In the genomic region with DNA sequence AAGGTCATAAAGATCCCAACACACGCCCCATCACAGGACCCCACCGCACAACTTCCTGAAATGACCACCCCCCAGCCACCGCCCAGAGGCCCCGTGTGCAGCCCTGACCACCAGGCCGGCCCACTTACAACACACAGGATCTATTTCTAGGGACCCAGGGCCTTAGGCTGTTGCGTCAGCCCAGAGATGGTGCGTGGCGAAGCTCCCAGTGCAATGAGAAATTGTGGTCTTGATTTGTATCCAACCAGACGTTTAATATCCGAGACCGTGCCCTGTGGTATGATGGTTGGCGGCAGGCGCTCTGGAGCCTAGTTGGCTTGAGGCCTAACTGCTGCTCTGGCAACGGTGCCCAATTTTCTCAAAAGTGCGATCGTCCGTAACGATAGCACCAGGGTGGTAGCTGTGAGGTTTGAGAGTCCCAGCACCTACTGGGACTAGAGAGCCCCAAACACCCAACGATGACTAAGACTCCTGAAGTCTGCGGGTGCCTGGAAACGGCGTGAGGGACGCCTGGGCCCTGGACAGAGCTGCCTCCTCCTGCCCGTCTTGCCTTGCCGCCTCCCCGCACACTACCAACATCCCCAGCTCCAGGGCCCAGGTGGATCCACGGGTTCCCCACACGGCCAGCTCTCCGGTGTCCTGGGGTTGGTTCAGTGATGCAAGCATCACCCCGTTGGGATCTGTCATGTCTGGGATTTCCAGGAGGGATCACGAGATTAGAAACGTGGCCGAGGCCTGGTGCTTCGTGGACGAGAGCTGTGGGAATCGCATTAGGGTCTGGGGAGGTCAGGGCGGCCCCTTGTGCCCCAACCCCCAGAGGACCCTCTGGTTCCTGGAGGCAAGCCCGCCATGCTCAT, we compare ENCODE assay signal across 18 cellular contexts. TPM values are rescaled to one million over a fixed set of nuclear protein-coding genes. Genes with fewer than 3 reads are reported as not detected.
DNase-seq lines count a peak whose midpoint lies in the region; ATAC-seq, FAIRE-seq and TF ChIP-seq lines count a peak whose summit lies in the region.
"Had no signal": no experiment of that assay in that cellular context is flagged by ENCODE, and none has a peak within 500 bp of the region (broad histone marks: within the 10 kb centered on the region; RNA-seq: fewer than 3 reads in every experiment).

No MANE protein-coding gene starts in this region.

- H3K23ac ChIP-seq in H1 (ENCODE audit: insufficient read length) = no peak overlapping the region

- no peak overlapping the region for H3K56ac ChIP-seq in H1 (replicated peaks; ENCODE audit: insufficient read length, low read depth, low read length)

- no peaks in the 10 kb centered on the region for H3K9me3 Mint-ChIP-seq in activated T-helper 1 cell treated with anti-CD3 and anti-CD28 coated beads, Interleukin-12 subunit alpha, Interleukin-12 subunit beta, Interleukin-2, Interleukin-4 antibody, amounts not matched to agents 30 ng/mL and 10 ng/mL and 1 ng/mL, durations not matched to agents 14 hours and 24 hours and 36 hours
- H3K9me3 Mint-ChIP-seq: activated CD8-positive, alpha-beta T cell treated with anti-CD3 and anti-CD28 coated beads for 36 hours; activated naive CD4-positive, alpha-beta T cell treated with anti-CD3 and anti-CD28 coated beads for 36 hours; central memory CD8-positive, alpha-beta T cell had no signal

- H3K36me3 Mint-ChIP-seq in activated T-helper 1 cell treated with anti-CD3 and anti-CD28 coated beads, Interleukin-12 subunit alpha, Interleukin-12 subunit beta, Interleukin-2, Interleukin-4 antibody, amounts not matched to agents 30 ng/mL and 10 ng/mL and 1 ng/mL, durations not matched to agents 14 hours and 24 hours and 36 hours (ENCODE audit: low read depth) = no peaks in the 10 kb centered on the region

- H4K91ac ChIP-seq in H1 (replicated peaks; ENCODE audit: insufficient read length, low read length) = no peak overlapping the region

- TF ChIP-seq CTCF in NB4 (IDR thresholded peaks at IDR 0.05; ENCODE audit: low read depth, low read length) (no peak), H1 (IDR thresholded peaks at IDR 0.05; ENCODE audit: control extremely low read depth in 1 of 3, insufficient read depth in 1 of 3, low read depth in 1 of 3, low read length in 3 of 3) (no peak)

- no peaks in the 10 kb centered on the region; the same call in 1 of the 2 replicates for H3K79me1 ChIP-seq in H1 (ENCODE audit: low read depth, low read length)

- H3K4me1 Mint-ChIP-seq in activated T-helper 1 cell treated with anti-CD3 and anti-CD28 coated beads, Interleukin-12 subunit alpha, Interleukin-12 subunit beta, Interleukin-2, Interleukin-4 antibody, amounts not matched to agents 30 ng/mL and 10 ng/mL and 1 ng/mL, durations not matched to agents 14 hours and 24 hours and 36 hours (ENCODE audit: low read depth) = peaks cover 8% of the 10 kb centered on the region

- no peak overlapping the region for H3K9ac ChIP-seq in H1 (replicated peaks in 1 of 4; ENCODE audit: extremely low read depth in 1 of 4, low read depth in 3 of 4, low read length in 3 of 4)

- no peaks in the 10 kb centered on the region for H4K20me1 ChIP-seq in H1 (replicated peaks in 1 of 2; ENCODE audit: control insufficient read depth in 1 of 2, insufficient read depth in 2 of 2, low read length in 2 of 2)

- FAIRE-seq in H1 (lab: Jason Lieb, UNC) = no peak

- H3K27me3 ChIP-seq in right cardiac atrium (ENCODE audit: control insufficient read depth, insufficient read depth) (no peaks in the 10 kb centered on the region), H1 (replicated peaks in 1 of 4; ENCODE audit: control insufficient read depth in 3 of 4, extremely low read depth in 1 of 4, insufficient read depth in 3 of 4, low read length in 3 of 4) (no peaks in the 10 kb centered on the region; a peak in 1 of 7 replicates)

- DNase-seq in right cardiac atrium (peak; percentile 9 to 48 (median 43)), left ventricle myocardium superior (no peak), NB4 (ENCODE audit: low read depth) (peak; percentile 59), H1 (ENCODE audit: low read depth in 1 of 2, low spot score in 2 of 2) (no peak), UCSD-AML1 (lab: John Stamatoyannopoulos, UW; ENCODE audit: unreplicated experiment) (no peak)
- no peak for DNase-seq in activated T-helper 1 cell treated with anti-CD3 and anti-CD28 coated beads, Interleukin-12 subunit alpha, Interleukin-12 subunit beta, Interleukin-2, Interleukin-4 antibody, amounts not matched to agents 30 ng/mL and 10 ng/mL and 1 ng/mL, durations not matched to agents 14 hours and 24 hours and 36 hours (ENCODE audit: low spot score)
- DNase-seq in activated CD4-positive, alpha-beta T cell treated with anti-CD3 and anti-CD28 coated beads, Interleukin-2, amount 50 U/mL, for 48 hours = no peak

- no peak overlapping the region for H3K4ac ChIP-seq in H1 (replicated peaks; ENCODE audit: insufficient read length, low read depth, low read length)

- no peak overlapping the region for H2BK5ac ChIP-seq in H1 (ENCODE audit: low read depth, low read length)

- H3K4me3 ChIP-seq in right cardiac atrium (ENCODE audit: low read length) (no peak overlapping the region), NB4 (ENCODE audit: low read depth, low read length) (no peak overlapping the region), H1 (ENCODE audit: extremely low read depth in 1 of 4, insufficient read depth in 2 of 4, low read depth in 3 of 4, low read length in 4 of 4) (no peak overlapping the region)

- no peak overlapping the region for H4K5ac ChIP-seq in H1 (ENCODE audit: insufficient read length, low read depth, low read length)

- no peak for TF ChIP-seq EP300 in H1 (IDR thresholded peaks at IDR 0.05; ENCODE audit: borderline replicate concordance in 1 of 2, low read depth in 2 of 2, low read length in 2 of 2)

- no peak overlapping the region for H3K14ac ChIP-seq in H1 (ENCODE audit: insufficient read length)

- H3K79me2 ChIP-seq in H1 (ENCODE audit: control insufficient read depth in 1 of 2, insufficient read depth in 2 of 2, low read length in 2 of 2) = no peaks in the 10 kb centered on the region

- no peaks in the 10 kb centered on the region for H3K4me1 ChIP-seq in right cardiac atrium (ENCODE audit: control insufficient read depth, insufficient read depth, low read length)
- peaks cover 0 to 5% (median 2%) of the 10 kb centered on the region in 4 experiments; a peak in 2 of 7 replicates for H3K4me1 ChIP-seq in H1 (replicated peaks in 1 of 4; ENCODE audit: control insufficient read depth in 3 of 4, insufficient read depth in 4 of 4, low read length in 3 of 4)

- TF ChIP-seq RAD21 in H1 (IDR thresholded peaks at IDR 0.05 in 1 of 2, conservative IDR thresholded peaks at IDR 0.05 in 1 of 2; ENCODE audit: low read depth in 2 of 2, low read length in 2 of 2) = no peak

- no peak overlapping the region for H2AK5ac ChIP-seq in H1 (ENCODE audit: low read depth, low read length)

- H2BK120ac ChIP-seq in H1 (replicated peaks; ENCODE audit: low read depth, low read length) = no peak overlapping the region

- no peak overlapping the region for H3K4me2 ChIP-seq in H1 (ENCODE audit: insufficient read depth in 1 of 2, low read depth in 2 of 2, low read length in 2 of 2)

- H3K27me3 Mint-ChIP-seq in activated T-helper 1 cell treated with anti-CD3 and anti-CD28 coated beads, Interleukin-12 subunit alpha, Interleukin-12 subunit beta, Interleukin-2, Interleukin-4 antibody, amounts not matched to agents 30 ng/mL and 10 ng/mL and 1 ng/mL, durations not matched to agents 14 hours and 24 hours and 36 hours (ENCODE audit: insufficient read depth) = peaks cover 6% of the 10 kb centered on the region

- no peak overlapping the region for H2BK15ac ChIP-seq in H1 (ENCODE audit: low read length)

- H2BK12ac ChIP-seq in H1 (ENCODE audit: low read depth, low read length) = no peak overlapping the region

- H3K36me3 ChIP-seq in H1 (ENCODE audit: control insufficient read depth in 2 of 4, insufficient read depth in 4 of 4, low read length in 3 of 4) = no peaks in the 10 kb centered on the region
- H3K36me3 ChIP-seq: gastroesophageal sphincter, neutrophil had no signal

- no peak overlapping the region for H2AFZ ChIP-seq in H1 (ENCODE audit: low read length)

- ATAC-seq in right cardiac atrium = no peak
- no peak for ATAC-seq in left ventricle myocardium superior

- H3K4me3 Mint-ChIP-seq in activated T-helper 1 cell treated with anti-CD3 and anti-CD28 coated beads, Interleukin-12 subunit alpha, Interleukin-12 subunit beta, Interleukin-2, Interleukin-4 antibody, amounts not matched to agents 30 ng/mL and 10 ng/mL and 1 ng/mL, durations not matched to agents 14 hours and 24 hours and 36 hours = no peak overlapping the region

- no peak overlapping the region for H3K18ac ChIP-seq in H1 (ENCODE audit: extremely low read depth, low read length)

- peaks cover 8% of the 10 kb centered on the region; the same call in 1 of the 2 replicates for H3K23me2 ChIP-seq in H1 (ENCODE audit: low read depth, low read length)

- no peak overlapping the region for H2BK20ac ChIP-seq in H1 (ENCODE audit: low read length)

- H3K9me3 ChIP-seq in right cardiac atrium (ENCODE audit: control insufficient read depth, low read length) (no peaks in the 10 kb centered on the region), H1 (ENCODE audit: insufficient read depth in 2 of 2, low read depth in 1 of 2, low read length in 1 of 2) (no peaks in the 10 kb centered on the region)
- H3K9me3 ChIP-seq: gastroesophageal sphincter, neutrophil had no signal

- WGBS in right cardiac atrium = 89% methylated on average over 38 of the region's 38 CpGs
- 89% methylated on average over 37 of the region's 38 CpGs; no CpG with 5 or more reads in 1 of the 2 experiments for WGBS in H1 (ENCODE audit: extremely low coverage in 1 of 2, insufficient coverage in 1 of 2, insufficient read length in 1 of 2, insufficient replicate concordance in 2 of 2, low coverage in 1 of 2, low lambda C conversion rate in 2 of 2, missing lambda C conversion rate in 1 of 2), 2 experiments

- H3K27ac Mint-ChIP-seq in activated T-helper 1 cell treated with anti-CD3 and anti-CD28 coated beads, Interleukin-12 subunit alpha, Interleukin-12 subunit beta, Interleukin-2, Interleukin-4 antibody, amounts not matched to agents 30 ng/mL and 10 ng/mL and 1 ng/mL, durations not matched to agents 14 hours and 24 hours and 36 hours = no peak overlapping the region
- H3K27ac Mint-ChIP-seq: activated CD8-positive, alpha-beta T cell treated with anti-CD3 and anti-CD28 coated beads for 36 hours; activated naive CD4-positive, alpha-beta T cell treated with anti-CD3 and anti-CD28 coated beads for 36 hours had no signal

- TF ChIP-seq POLR2A in NB4 (IDR thresholded peaks at IDR 0.05; ENCODE audit: extremely low read depth, insufficient read length) = no peak
- TF ChIP-seq POLR2A in H1 (IDR thresholded peaks at IDR 0.05; ENCODE audit: control extremely low read depth in 1 of 2, low read depth in 2 of 2, low read length in 2 of 2) = no peak

- POLR2A ChIA-PET in H1 (lab: Charles Lee; ENCODE audit: partially characterized antibody) = no interaction called here

- H3K27ac ChIP-seq in right cardiac atrium (ENCODE audit: low read length) (no peak overlapping the region), H1 (ENCODE audit: low read depth, low read length) (no peak overlapping the region)
- H3K27ac ChIP-seq: gastroesophageal sphincter, neutrophil had no signal

- CTCF ChIA-PET in H1 (lab: Charles Lee; ENCODE audit: partially characterized antibody) = interaction anchor here (0.6 to 4.5 kb wide), 56 partner anchors 7 to 966 kb away, joined by 3 to 40 read pairs (median 5); no protein-coding TSS in a partner anchor

- intact Hi-C loops in right cardiac atrium (cut with DNase I) = loop anchor here in 3 of 4 donors (5.0 to 10.0 kb wide), 3 partner anchors 244 to 486 kb away; no protein-coding TSS in a partner anchor
- intact Hi-C loops in left ventricle myocardium superior (cut with micrococcal nuclease) = no loop called here
- intact Hi-C loops in activated T-helper 1 cell treated with anti-CD3 and anti-CD28 coated beads, Interleukin-12 subunit alpha, Interleukin-12 subunit beta, Interleukin-2, Interleukin-4 antibody, amounts not matched to agents 30 ng/mL and 10 ng/mL and 1 ng/mL, durations not matched to agents 14 hours and 24 hours and 36 hours (cut with micrococcal nuclease) = loop anchor here (1.0 to 5.0 kb wide), 3 partner anchors 218 to 476 kb away; no protein-coding TSS in a partner anchor

- H4K8ac ChIP-seq in H1 (ENCODE audit: extremely low read depth, insufficient read depth, low read length) = peak overlapping the region; percentile 36; the same call in 1 of the 2 replicates

RNA-seq across cellular contexts. Expression of gene SLC6A19, which starts 32.4 kb away (rescaled TPM):
- total RNA-seq in right cardiac atrium (not detected), left ventricle myocardium superior (not detected)
- polyA plus RNA-seq in right cardiac atrium (not detected), H1 (2011; rRNA removed) (0.02 and 0.03 TPM in 2 replicates)
- not detected in 2 replicates for total RNA-seq in H1 (2021; fragmentation: NEBNext Ultra II Directional; extraction: Animal tissue kit (Norgen Biotek cat#: 25700))
- 0.03 TPM for polyA plus RNA-seq in H1 (2011; cell fraction: cytosol; rRNA removed)
- polyA plus RNA-seq in H1 (2011; cell fraction: nucleus; rRNA removed) = 0.06 TPM
- 0.05 TPM in 1 of 4 replicates, not detected in the others for polyA plus RNA-seq in H1 (2012, experiment 1 of 2)
- polyA plus RNA-seq in H1 (2012, experiment 2 of 2) = 0.03 TPM
- not detected for polyA plus RNA-seq in H1 (2013, experiment 1 of 2)
- 0.02 TPM for polyA plus RNA-seq in H1 (2013, experiment 2 of 2)
- polyA minus RNA-seq in H1 (2011; rRNA and poly(A)+ RNA removed) = 0.22 TPM in 1 of 2 replicates, not detected in the other
- not detected for polyA minus RNA-seq in H1 (2011; cell fraction: cytosol; rRNA and poly(A)+ RNA removed)
- polyA minus RNA-seq in H1 (2011; cell fraction: nucleus; rRNA and poly(A)+ RNA removed) = not detected
- not detected in 2 replicates for total RNA-seq in activated T-helper 1 cell treated with anti-CD3 and anti-CD28 coated beads, Interleukin-12 subunit alpha, Interleukin-12 subunit beta, Interleukin-2, Interleukin-4 antibody, amounts not matched to agents 30 ng/mL and 10 ng/mL and 1 ng/mL, durations not matched to agents 14 hours and 24 hours and 36 hours
- total RNA-seq: activated CD8-positive, alpha-beta T cell treated with anti-CD3 and anti-CD28 coated beads for 36 hours; activated naive CD4-positive, alpha-beta T cell treated with anti-CD3 and anti-CD28 coated beads for 36 hours; Daoy; gastroesophageal sphincter; M059J; mononuclear cell; T-helper 1 cell treated with Interleukin-12 subunit alpha and Interleukin-12 subunit beta and Interleukin-4 antibody, amounts not matched to agents 30 ng/mL and 1 ng/mL, for 36 hours had no signal

RNA-seq across cellular contexts. Expression of gene SLC6A18, which starts 56.2 kb away (rescaled TPM):
- not detected for total RNA-seq in right cardiac atrium
- polyA plus RNA-seq in right cardiac atrium = not detected
- not detected for total RNA-seq in left ventricle myocardium superior
- not detected in 2 replicates for total RNA-seq in H1 (2021; fragmentation: NEBNext Ultra II Directional; extraction: Animal tissue kit (Norgen Biotek cat#: 25700))
- 0.03 TPM in 1 of 2 replicates, not detected in the other for polyA plus RNA-seq in H1 (2011; rRNA removed)
- polyA plus RNA-seq in H1 (2011; cell fraction: cytosol; rRNA removed) = not detected
- polyA plus RNA-seq in H1 (2011; cell fraction: nucleus; rRNA removed) = not detected
- not detected in 4 replicates for polyA plus RNA-seq in H1 (2012, experiment 1 of 2)
- not detected for polyA plus RNA-seq in H1 (2012, experiment 2 of 2)
- polyA plus RNA-seq in H1 (2013, experiment 1 of 2) = not detected
- not detected for polyA plus RNA-seq in H1 (2013, experiment 2 of 2)
- not detected in 2 replicates for polyA minus RNA-seq in H1 (2011; rRNA and poly(A)+ RNA removed)
- not detected for polyA minus RNA-seq in H1 (2011; cell fraction: cytosol; rRNA and poly(A)+ RNA removed)
- polyA minus RNA-seq in H1 (2011; cell fraction: nucleus; rRNA and poly(A)+ RNA removed) = not detected
- not detected in 2 replicates for total RNA-seq in activated T-helper 1 cell treated with anti-CD3 and anti-CD28 coated beads, Interleukin-12 subunit alpha, Interleukin-12 subunit beta, Interleukin-2, Interleukin-4 antibody, amounts not matched to agents 30 ng/mL and 10 ng/mL and 1 ng/mL, durations not matched to agents 14 hours and 24 hours and 36 hours
- total RNA-seq: activated CD8-positive, alpha-beta T cell treated with anti-CD3 and anti-CD28 coated beads for 36 hours; activated naive CD4-positive, alpha-beta T cell treated with anti-CD3 and anti-CD28 coated beads for 36 hours; aorta; Daoy; gastroesophageal sphincter; M059J; mononuclear cell; T-helper 1 cell treated with Interleukin-12 subunit alpha and Interleukin-12 subunit beta and Interleukin-4 antibody, amounts not matched to agents 30 ng/mL and 1 ng/mL, for 36 hours; temporal lobe had no signal
- polyA plus RNA-seq: aorta had no signal

RNA-seq across cellular contexts. Expression of gene SLC12A7, which starts 57.1 kb away (rescaled TPM):
- 10 to 100 TPM; 57.2 to 80.5 (median 65.6) TPM for total RNA-seq in right cardiac atrium
- 28.5 TPM for polyA plus RNA-seq in right cardiac atrium
- 230 TPM for total RNA-seq in left ventricle myocardium superior
- total RNA-seq in H1 (2021; fragmentation: NEBNext Ultra II Directional; extraction: Animal tissue kit (Norgen Biotek cat#: 25700)) = 38.6 and 39.7 TPM in 2 replicates
- 23.5 and 37.5 TPM in 2 replicates for polyA plus RNA-seq in H1 (2011; rRNA removed)
- 26.4 TPM for polyA plus RNA-seq in H1 (2011; cell fraction: cytosol; rRNA removed)
- polyA plus RNA-seq in H1 (2011; cell fraction: nucleus; rRNA removed) = 181 TPM
- polyA plus RNA-seq in H1 (2012, experiment 1 of 2) = 27.4 to 47.0 TPM (median 38.9 TPM) in 4 replicates
- 19.5 TPM for polyA plus RNA-seq in H1 (2012, experiment 2 of 2)
- polyA plus RNA-seq in H1 (2013, experiment 1 of 2) = 27.2 TPM
- 24.9 TPM for polyA plus RNA-seq in H1 (2013, experiment 2 of 2)
- polyA minus RNA-seq in H1 (2011; rRNA and poly(A)+ RNA removed) = 23.8 and 28.1 TPM in 2 replicates
- polyA minus RNA-seq in H1 (2011; cell fraction: cytosol; rRNA and poly(A)+ RNA removed) = 33.8 TPM
- polyA minus RNA-seq in H1 (2011; cell fraction: nucleus; rRNA and poly(A)+ RNA removed) = 44.5 TPM
- total RNA-seq in activated T-helper 1 cell treated with anti-CD3 and anti-CD28 coated beads, Interleukin-12 subunit alpha, Interleukin-12 subunit beta, Interleukin-2, Interleukin-4 antibody, amounts not matched to agents 30 ng/mL and 10 ng/mL and 1 ng/mL, durations not matched to agents 14 hours and 24 hours and 36 hours = 24.4 and 26.6 TPM in 2 replicates

Comparison
In these comparisons a context has a peak if more than half of its experiments do, and no peak if none do; other contexts are left out.
1. DNase-seq: peak in right cardiac atrium (3 of 3) and NB4 (single experiment); none in left ventricle myocardium superior (single experiment), H1 (0 of 2), UCSD-AML1 (single experiment), activated T-helper 1 cell treated with anti-CD3 and anti-CD28 coated beads, Interleukin-12 subunit alpha, Interleukin-12 subunit beta, Interleukin-2, Interleukin-4 antibody, amounts not matched to agents 30 ng/mL and 10 ng/mL and 1 ng/mL, durations not matched to agents 14 hours and 24 hours and 36 hours (single experiment) and activated CD4-positive, alpha-beta T cell treated with anti-CD3 and anti-CD28 coated beads, Interleukin-2, amount 50 U/mL, for 48 hours (0 of 2).